ENCODE assay signal across 1 cellular context in genomic region chr12:108916336-108916735, GRCh38.
TF ChIP-seq lines count a peak whose summit lies in the region.

No MANE protein-coding gene starts in this region.

TF ChIP-seq in GM23338, 12 proteins besides CTCF, POLR2A, EP300 and RAD21 (continued from another document):
- no peak for TF ChIP-seq ZNF462 (CRISPR knock-in tag; IDR thresholded peaks at IDR 0.05)
- TF ChIP-seq ETS1 (IDR thresholded peaks at IDR 0.05): no peak
- TF ChIP-seq ZNF331 (CRISPR knock-in tag; IDR thresholded peaks at IDR 0.05; ENCODE audit: low read depth): no peak
- TF ChIP-seq JUNB (IDR thresholded peaks at IDR 0.05; ENCODE audit: unreplicated experiment): no peak
